ENCODE assay signal across 17 cellular contexts in the genomic region with DNA sequence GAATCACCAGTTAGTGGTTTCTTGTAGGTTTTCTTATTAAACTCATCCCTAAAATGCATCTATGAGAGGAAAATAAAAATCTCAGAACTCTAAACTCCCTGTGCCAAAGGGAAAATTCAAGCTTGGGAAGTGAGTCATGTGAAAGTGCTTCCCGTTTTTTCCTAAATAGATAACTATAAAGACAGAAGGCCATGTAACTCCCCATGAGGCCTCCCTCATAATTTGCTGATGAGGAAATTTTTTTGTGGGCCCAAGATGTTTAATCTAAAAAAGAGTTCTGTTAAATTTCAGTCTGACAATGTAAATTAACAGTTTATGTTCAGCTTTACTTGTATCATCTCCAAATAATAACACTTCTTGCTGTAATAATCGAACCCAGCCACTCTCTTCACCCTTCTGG.
DNase-seq lines count a peak whose midpoint lies in the region; ATAC-seq, FAIRE-seq and TF ChIP-seq lines count a peak whose summit lies in the region.
"Had no signal": no experiment of that assay in that cellular context is flagged by ENCODE, and none has a peak within 500 bp of the region (broad histone marks: within the 10 kb centered on the region; RNA-seq: fewer than 3 reads in every experiment).

No MANE protein-coding gene starts in this region.

- H3K27me3 ChIP-seq in A673 (replicated peaks; ENCODE audit: insufficient read depth, low read depth, low read length, poor library complexity) (no peaks in the 10 kb centered on the region), mesenchymal stem cell (ENCODE audit: control insufficient read depth in 1 of 2, insufficient read depth in 1 of 2, low read length in 2 of 2) (no peaks in the 10 kb centered on the region)

- no peak for TF ChIP-seq CTCF in A673 (conservative IDR thresholded peaks at IDR 0.05; ENCODE audit: low read depth, low read length)

- H3K9me3 ChIP-seq in A673 (ENCODE audit: low read depth, low read length, poor library complexity, severe bottlenecking) (no peaks in the 10 kb centered on the region), mesenchymal stem cell (ENCODE audit: control insufficient read depth, low read length) (no peaks in the 10 kb centered on the region)

- H3K4me3 ChIP-seq in A673 (ENCODE audit: low read depth, low read length, poor library complexity, severe bottlenecking) (no peak overlapping the region), mesenchymal stem cell (ENCODE audit: insufficient read depth in 1 of 2, low read depth in 1 of 2, low read length in 2 of 2) (no peak overlapping the region)

- no peaks in the 10 kb centered on the region for H3K79me1 ChIP-seq in mesenchymal stem cell (replicated peaks; ENCODE audit: low read length, poor library complexity, severe bottlenecking)

- H3K9ac ChIP-seq in mesenchymal stem cell (ENCODE audit: low read length), result no peak overlapping the region

- no peak overlapping the region for H2AK5ac ChIP-seq in mesenchymal stem cell (ENCODE audit: low read length, severe bottlenecking)

- POLR2A ChIA-PET in A673 (lab: Charles Lee; ENCODE audit: low non-redundant PET), result no interaction called here

- no peak overlapping the region for H2BK15ac ChIP-seq in mesenchymal stem cell (ENCODE audit: low read depth, poor library complexity, severe bottlenecking)

- H4K8ac ChIP-seq in mesenchymal stem cell (ENCODE audit: low read length), result no peak overlapping the region

- H3K23ac ChIP-seq in mesenchymal stem cell (ENCODE audit: low read length in 2 of 2), result no peak overlapping the region

- no peak overlapping the region for H3K4me2 ChIP-seq in mesenchymal stem cell (ENCODE audit: low read length, poor library complexity, severe bottlenecking)

- CTCF ChIA-PET in A673 (lab: Charles Lee), result no interaction called here

- no TSS peak for BruUV-seq in A673 (replicated peaks; lab: Mats Ljungman, UMichigan)

- H3K36me3 ChIP-seq in A673 (ENCODE audit: insufficient read depth, low read length, poor library complexity, severe bottlenecking) (no peaks in the 10 kb centered on the region), mesenchymal stem cell (ENCODE audit: control insufficient read depth in 1 of 2, insufficient read depth in 2 of 2, low read depth in 1 of 2, low read length in 2 of 2) (no peaks in the 10 kb centered on the region)

- peak; percentile 33 for FAIRE-seq in endometrium (lab: Jason Lieb, UNC)
- FAIRE-seq: H1 had no signal

- H2BK5ac ChIP-seq in mesenchymal stem cell (ENCODE audit: low read depth, low read length, poor library complexity, severe bottlenecking), result no peak overlapping the region

- H2BK120ac ChIP-seq in mesenchymal stem cell (ENCODE audit: low read depth, low read length), result peak overlapping the region; percentile 61

- H3K14ac ChIP-seq in mesenchymal stem cell (ENCODE audit: low read length in 2 of 2), result no peak overlapping the region

- peak overlapping the region in 1 of 2 experiments; percentile 24 for H3K18ac ChIP-seq in mesenchymal stem cell (ENCODE audit: low read depth in 1 of 2, low read length in 2 of 2)

- no peak for ATAC-seq in GM21381 (IDR thresholded peaks at IDR 0.05; ENCODE audit: unreplicated experiment)
- ATAC-seq: SK-N-SH treated with all-trans-retinoic acid at 6 μM for 48 hours had no signal

- intact Hi-C loops in A673 (cut with micrococcal nuclease; ENCODE audit: unreplicated experiment), result no loop called here

- H4K91ac ChIP-seq in mesenchymal stem cell (ENCODE audit: low read length), result no peak overlapping the region

- 43% methylated on average over 1 of the region's 2 CpGs for WGBS in mesenchymal stem cell

- H3K4ac ChIP-seq in mesenchymal stem cell (ENCODE audit: low read depth in 1 of 2, low read length in 2 of 2), result no peak overlapping the region

- no peak overlapping the region for H2AFZ ChIP-seq in mesenchymal stem cell (ENCODE audit: low read depth, low read length)

- H3K4me1 ChIP-seq in A673 (ENCODE audit: insufficient read depth, low read length, poor library complexity, severe bottlenecking) (no peaks in the 10 kb centered on the region), mesenchymal stem cell (ENCODE audit: control insufficient read depth, insufficient read depth, low read depth, low read length) (peaks cover 2% of the 10 kb centered on the region)

- DNase-seq in A673 (ENCODE audit: low spot score) (peak; percentile 18), HT1080 (ENCODE audit: low read depth) (peak; percentile 24), mesenchymal stem cell (peak; percentile 64), midbrain (lab: John Stamatoyannopoulos, UW) (no peak)
- no peak for DNase-seq in central memory CD4-positive, alpha-beta T cell
- no peak for DNase-seq in activated CD8-positive, alpha-beta memory T cell treated with anti-CD3 and anti-CD28 coated beads for 24 hours
- DNase-seq: CD4-positive, CD25-positive, alpha-beta regulatory T cell; Kasumi-1; NCI-H1105 treated with DMSO at 0.1 percent for 48 hours; NCI-H1694 treated with DMSO at 0.1 percent for 48 hours; NCI-H526 treated with DMSO at 0.1 percent for 48 hours; NK-92 treated with Interleukin-12 subunit alpha and Interleukin-12 subunit beta, amount 100 ng/mL, for 24 hours; SHP77 had no signal

- H2BK12ac ChIP-seq in mesenchymal stem cell (ENCODE audit: low read length in 2 of 2), result no peak overlapping the region

- H3K27ac ChIP-seq in A673 (ENCODE audit: low read depth, low read length, poor library complexity, severe bottlenecking) (no peak overlapping the region), mesenchymal stem cell (ENCODE audit: low read length, poor library complexity, severe bottlenecking) (no peak overlapping the region)

Comparison
In these comparisons a context has a peak if more than half of its experiments do, and no peak if none do; other contexts are left out.
1. DNase-seq: peak in A673 (single experiment), HT1080 (single experiment) and mesenchymal stem cell (single experiment); none in central memory CD4-positive, alpha-beta T cell (single experiment), activated CD8-positive, alpha-beta memory T cell treated with anti-CD3 and anti-CD28 coated beads for 24 hours (single experiment) and midbrain (single experiment).